In the genomic region with DNA sequence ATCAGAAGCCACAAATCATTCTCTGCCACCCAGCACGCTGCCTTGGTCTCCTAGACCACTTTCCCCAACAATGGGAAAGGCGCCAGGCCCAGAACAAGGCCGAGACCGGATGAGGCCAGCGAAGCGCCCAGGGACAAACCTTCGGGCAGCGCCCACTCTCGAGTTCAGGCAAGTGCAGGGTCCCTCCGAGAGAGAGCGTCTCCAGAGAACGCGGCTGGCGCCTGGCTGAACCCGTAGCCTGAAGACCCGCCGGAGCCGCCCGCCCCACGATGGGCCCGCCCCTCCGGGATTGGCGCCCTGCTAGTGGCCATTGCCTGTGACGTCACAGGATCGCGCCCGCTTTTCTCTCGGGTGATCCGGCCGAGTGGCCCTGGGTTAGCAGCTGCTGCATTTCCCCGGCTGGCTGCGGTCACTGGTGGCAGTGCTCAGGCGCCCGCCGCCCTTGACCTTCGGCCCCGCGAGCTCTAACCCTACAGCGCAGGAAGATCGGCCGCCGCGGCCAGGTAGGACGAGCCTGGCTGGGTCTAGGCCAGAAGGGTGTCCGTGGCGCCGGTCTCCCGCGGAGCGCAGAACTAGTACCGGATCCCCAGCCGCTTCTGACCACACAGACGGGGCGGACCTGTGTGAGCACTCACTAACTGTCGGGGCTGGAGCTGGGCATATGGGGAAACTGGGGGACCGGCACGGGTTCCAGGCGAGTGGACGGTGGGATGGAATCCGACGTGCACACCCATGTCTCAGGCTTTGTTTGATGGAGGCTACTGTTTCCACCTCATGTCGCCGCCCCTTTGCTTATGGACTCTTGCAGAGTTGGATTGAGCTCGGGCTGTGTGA, we compare ENCODE assay signal across 1 cellular context.
TF ChIP-seq lines count a peak whose summit lies in the region.

A gene with protein sequence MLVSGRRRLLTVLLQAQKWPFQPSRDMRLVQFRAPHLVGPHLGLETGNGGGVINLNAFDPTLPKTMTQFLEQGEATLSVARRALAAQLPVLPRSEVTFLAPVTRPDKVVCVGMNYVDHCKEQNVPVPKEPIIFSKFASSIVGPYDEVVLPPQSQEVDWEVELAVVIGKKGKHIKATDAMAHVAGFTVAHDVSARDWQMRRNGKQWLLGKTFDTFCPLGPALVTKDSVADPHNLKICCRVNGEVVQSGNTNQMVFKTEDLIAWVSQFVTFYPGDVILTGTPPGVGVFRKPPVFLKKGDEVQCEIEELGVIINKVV (plus strand): TSS at position 339 of the 834 bp plus-strand sequence. CDS start 2,851 bp downstream, outside the sequence.

TF ChIP-seq in HepG2, 621 proteins besides CTCF, POLR2A, EP300 and RAD21 (continued from another document and continues in another):
- TF ChIP-seq, protein P1, sequence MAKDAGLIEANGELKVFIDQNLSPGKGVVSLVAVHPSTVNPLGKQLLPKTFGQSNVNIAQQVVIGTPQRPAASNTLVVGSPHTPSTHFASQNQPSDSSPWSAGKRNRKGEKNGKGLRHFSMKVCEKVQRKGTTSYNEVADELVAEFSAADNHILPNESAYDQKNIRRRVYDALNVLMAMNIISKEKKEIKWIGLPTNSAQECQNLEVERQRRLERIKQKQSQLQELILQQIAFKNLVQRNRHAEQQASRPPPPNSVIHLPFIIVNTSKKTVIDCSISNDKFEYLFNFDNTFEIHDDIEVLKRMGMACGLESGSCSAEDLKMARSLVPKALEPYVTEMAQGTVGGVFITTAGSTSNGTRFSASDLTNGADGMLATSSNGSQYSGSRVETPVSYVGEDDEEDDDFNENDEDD (CRISPR knock-in tag; IDR thresholded peaks at IDR 0.05; ENCODE audit: borderline replicate concordance) = peak; percentile 86; the same call in 1 of the 2 replicates
- TF ChIP-seq ZMYM4 (CRISPR knock-in tag; IDR thresholded peaks at IDR 0.05) (peak; percentile 94), HNF4G (IDR thresholded peaks at IDR 0.05; ENCODE audit: borderline replicate concordance, low read depth, low read length) (peak; percentile 65), HNF4G (CRISPR knock-in tag; IDR thresholded peaks at IDR 0.05; ENCODE audit: borderline replicate concordance, low read depth) (peak; percentile 89), ZNF878 (CRISPR knock-in tag; IDR thresholded peaks at IDR 0.05) (no peak), SRF (IDR thresholded peaks at IDR 0.05; ENCODE audit: low read depth, low read length) (peak; percentile 63; the same call in 1 of the 2 replicates), NR2F1 (CRISPR knock-in tag; IDR thresholded peaks at IDR 0.05) (peak; percentile 90 to 94), MIXL1 (CRISPR knock-in tag; IDR thresholded peaks at IDR 0.05) (0 out of 2 replicates have a peak, but pooled peaks have one; percentile 10), ATF7 (IDR thresholded peaks at IDR 0.05) (peak; percentile 89), ATF7 (CRISPR knock-in tag; IDR thresholded peaks at IDR 0.05) (peak; percentile 89), RBAK (CRISPR knock-in tag; IDR thresholded peaks at IDR 0.05) (0 out of 2 replicates have a peak, but pooled peaks have one; percentile 44), ZEB1 (IDR thresholded peaks at IDR 0.05; ENCODE audit: insufficient replicate concordance, low read depth) (peak; percentile 52), ZFP82 (CRISPR knock-in tag; IDR thresholded peaks at IDR 0.05; ENCODE audit: borderline replicate concordance) (peak; percentile 92; the same call in 1 of the 2 replicates), PHB2 (IDR thresholded peaks at IDR 0.05; ENCODE audit: partially characterized antibody) (no peak), REPIN1 (CRISPR knock-in tag; IDR thresholded peaks at IDR 0.05; ENCODE audit: borderline replicate concordance, low read depth) (peak; percentile 83), ZNF441 (CRISPR knock-in tag; IDR thresholded peaks at IDR 0.05; ENCODE audit: borderline replicate concordance) (peak; percentile 80; the same call in 1 of the 2 replicates), ZFP1 (CRISPR knock-in tag; IDR thresholded peaks at IDR 0.05) (peak; percentile 19; the same call in 1 of the 2 replicates), ZZZ3 (CRISPR knock-in tag; IDR thresholded peaks at IDR 0.05; ENCODE audit: borderline replicate concordance) (0 out of 2 replicates have a peak, but pooled peaks have one; percentile 66), ZNF777 (CRISPR knock-in tag; IDR thresholded peaks at IDR 0.05) (peak; percentile 96), ZNF232 (CRISPR knock-in tag; IDR thresholded peaks at IDR 0.05; ENCODE audit: borderline replicate concordance) (peak; percentile 29), ZNF572 (CRISPR knock-in tag; IDR thresholded peaks at IDR 0.05) (peak; percentile 93), SMARCC2 (IDR thresholded peaks at IDR 0.05) (no peak), MED13 (CRISPR knock-in tag; IDR thresholded peaks at IDR 0.05) (0 out of 2 replicates have a peak, but pooled peaks have one; percentile 35), ZBTB3 (CRISPR knock-in tag; IDR thresholded peaks at IDR 0.05; ENCODE audit: borderline replicate concordance, low read depth) (peak; percentile 96), ZNF354B (CRISPR knock-in tag; IDR thresholded peaks at IDR 0.05) (0 out of 2 replicates have a peak, but pooled peaks have one; percentile 45), ZNF552 (CRISPR knock-in tag; IDR thresholded peaks at IDR 0.05; ENCODE audit: borderline replicate concordance) (peak; percentile 86; the same call in 1 of the 2 replicates), RORA (CRISPR knock-in tag; IDR thresholded peaks at IDR 0.05) (no peak), TARDBP (CRISPR knock-in tag; IDR thresholded peaks at IDR 0.05) (peak; percentile 88), NRL (CRISPR knock-in tag; IDR thresholded peaks at IDR 0.05; ENCODE audit: borderline replicate concordance) (peak; percentile 91; the same call in 1 of the 2 replicates), ZNF556 (CRISPR knock-in tag; IDR thresholded peaks at IDR 0.05; ENCODE audit: borderline replicate concordance) (peak; percentile 95)
- TF ChIP-seq, protein P2, sequence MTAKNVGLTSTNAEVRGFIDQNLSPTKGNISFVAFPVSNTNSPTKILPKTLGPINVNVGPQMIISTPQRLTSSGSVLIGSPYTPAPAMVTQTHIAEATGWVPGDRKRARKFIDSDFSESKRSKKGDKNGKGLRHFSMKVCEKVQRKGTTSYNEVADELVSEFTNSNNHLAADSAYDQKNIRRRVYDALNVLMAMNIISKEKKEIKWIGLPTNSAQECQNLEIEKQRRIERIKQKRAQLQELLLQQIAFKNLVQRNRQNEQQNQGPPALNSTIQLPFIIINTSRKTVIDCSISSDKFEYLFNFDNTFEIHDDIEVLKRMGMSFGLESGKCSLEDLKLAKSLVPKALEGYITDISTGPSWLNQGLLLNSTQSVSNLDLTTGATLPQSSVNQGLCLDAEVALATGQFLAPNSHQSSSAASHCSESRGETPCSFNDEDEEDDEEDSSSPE (CRISPR knock-in tag; IDR thresholded peaks at IDR 0.05) = peak; percentile 85
- TF ChIP-seq, protein P3, sequence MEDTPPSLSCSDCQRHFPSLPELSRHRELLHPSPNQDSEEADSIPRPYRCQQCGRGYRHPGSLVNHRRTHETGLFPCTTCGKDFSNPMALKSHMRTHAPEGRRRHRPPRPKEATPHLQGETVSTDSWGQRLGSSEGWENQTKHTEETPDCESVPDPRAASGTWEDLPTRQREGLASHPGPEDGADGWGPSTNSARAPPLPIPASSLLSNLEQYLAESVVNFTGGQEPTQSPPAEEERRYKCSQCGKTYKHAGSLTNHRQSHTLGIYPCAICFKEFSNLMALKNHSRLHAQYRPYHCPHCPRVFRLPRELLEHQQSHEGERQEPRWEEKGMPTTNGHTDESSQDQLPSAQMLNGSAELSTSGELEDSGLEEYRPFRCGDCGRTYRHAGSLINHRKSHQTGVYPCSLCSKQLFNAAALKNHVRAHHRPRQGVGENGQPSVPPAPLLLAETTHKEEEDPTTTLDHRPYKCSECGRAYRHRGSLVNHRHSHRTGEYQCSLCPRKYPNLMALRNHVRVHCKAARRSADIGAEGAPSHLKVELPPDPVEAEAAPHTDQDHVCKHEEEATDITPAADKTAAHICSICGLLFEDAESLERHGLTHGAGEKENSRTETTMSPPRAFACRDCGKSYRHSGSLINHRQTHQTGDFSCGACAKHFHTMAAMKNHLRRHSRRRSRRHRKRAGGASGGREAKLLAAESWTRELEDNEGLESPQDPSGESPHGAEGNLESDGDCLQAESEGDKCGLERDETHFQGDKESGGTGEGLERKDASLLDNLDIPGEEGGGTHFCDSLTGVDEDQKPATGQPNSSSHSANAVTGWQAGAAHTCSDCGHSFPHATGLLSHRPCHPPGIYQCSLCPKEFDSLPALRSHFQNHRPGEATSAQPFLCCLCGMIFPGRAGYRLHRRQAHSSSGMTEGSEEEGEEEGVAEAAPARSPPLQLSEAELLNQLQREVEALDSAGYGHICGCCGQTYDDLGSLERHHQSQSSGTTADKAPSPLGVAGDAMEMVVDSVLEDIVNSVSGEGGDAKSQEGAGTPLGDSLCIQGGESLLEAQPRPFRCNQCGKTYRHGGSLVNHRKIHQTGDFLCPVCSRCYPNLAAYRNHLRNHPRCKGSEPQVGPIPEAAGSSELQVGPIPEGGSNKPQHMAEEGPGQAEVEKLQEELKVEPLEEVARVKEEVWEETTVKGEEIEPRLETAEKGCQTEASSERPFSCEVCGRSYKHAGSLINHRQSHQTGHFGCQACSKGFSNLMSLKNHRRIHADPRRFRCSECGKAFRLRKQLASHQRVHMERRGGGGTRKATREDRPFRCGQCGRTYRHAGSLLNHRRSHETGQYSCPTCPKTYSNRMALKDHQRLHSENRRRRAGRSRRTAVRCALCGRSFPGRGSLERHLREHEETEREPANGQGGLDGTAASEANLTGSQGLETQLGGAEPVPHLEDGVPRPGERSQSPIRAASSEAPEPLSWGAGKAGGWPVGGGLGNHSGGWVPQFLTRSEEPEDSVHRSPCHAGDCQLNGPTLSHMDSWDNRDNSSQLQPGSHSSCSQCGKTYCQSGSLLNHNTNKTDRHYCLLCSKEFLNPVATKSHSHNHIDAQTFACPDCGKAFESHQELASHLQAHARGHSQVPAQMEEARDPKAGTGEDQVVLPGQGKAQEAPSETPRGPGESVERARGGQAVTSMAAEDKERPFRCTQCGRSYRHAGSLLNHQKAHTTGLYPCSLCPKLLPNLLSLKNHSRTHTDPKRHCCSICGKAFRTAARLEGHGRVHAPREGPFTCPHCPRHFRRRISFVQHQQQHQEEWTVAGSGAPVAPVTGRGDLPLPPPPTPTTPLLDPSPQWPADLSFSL (CRISPR knock-in tag; IDR thresholded peaks at IDR 0.05) = no peak; the same call in 1 of the 2 replicates
- TF ChIP-seq, protein P4, sequence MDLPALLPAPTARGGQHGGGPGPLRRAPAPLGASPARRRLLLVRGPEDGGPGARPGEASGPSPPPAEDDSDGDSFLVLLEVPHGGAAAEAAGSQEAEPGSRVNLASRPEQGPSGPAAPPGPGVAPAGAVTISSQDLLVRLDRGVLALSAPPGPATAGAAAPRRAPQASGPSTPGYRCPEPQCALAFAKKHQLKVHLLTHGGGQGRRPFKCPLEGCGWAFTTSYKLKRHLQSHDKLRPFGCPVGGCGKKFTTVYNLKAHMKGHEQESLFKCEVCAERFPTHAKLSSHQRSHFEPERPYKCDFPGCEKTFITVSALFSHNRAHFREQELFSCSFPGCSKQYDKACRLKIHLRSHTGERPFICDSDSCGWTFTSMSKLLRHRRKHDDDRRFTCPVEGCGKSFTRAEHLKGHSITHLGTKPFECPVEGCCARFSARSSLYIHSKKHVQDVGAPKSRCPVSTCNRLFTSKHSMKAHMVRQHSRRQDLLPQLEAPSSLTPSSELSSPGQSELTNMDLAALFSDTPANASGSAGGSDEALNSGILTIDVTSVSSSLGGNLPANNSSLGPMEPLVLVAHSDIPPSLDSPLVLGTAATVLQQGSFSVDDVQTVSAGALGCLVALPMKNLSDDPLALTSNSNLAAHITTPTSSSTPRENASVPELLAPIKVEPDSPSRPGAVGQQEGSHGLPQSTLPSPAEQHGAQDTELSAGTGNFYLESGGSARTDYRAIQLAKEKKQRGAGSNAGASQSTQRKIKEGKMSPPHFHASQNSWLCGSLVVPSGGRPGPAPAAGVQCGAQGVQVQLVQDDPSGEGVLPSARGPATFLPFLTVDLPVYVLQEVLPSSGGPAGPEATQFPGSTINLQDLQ (CRISPR knock-in tag; IDR thresholded peaks at IDR 0.05) = no peak; the same call in 1 of the 2 replicates
- TF ChIP-seq, protein P5, sequence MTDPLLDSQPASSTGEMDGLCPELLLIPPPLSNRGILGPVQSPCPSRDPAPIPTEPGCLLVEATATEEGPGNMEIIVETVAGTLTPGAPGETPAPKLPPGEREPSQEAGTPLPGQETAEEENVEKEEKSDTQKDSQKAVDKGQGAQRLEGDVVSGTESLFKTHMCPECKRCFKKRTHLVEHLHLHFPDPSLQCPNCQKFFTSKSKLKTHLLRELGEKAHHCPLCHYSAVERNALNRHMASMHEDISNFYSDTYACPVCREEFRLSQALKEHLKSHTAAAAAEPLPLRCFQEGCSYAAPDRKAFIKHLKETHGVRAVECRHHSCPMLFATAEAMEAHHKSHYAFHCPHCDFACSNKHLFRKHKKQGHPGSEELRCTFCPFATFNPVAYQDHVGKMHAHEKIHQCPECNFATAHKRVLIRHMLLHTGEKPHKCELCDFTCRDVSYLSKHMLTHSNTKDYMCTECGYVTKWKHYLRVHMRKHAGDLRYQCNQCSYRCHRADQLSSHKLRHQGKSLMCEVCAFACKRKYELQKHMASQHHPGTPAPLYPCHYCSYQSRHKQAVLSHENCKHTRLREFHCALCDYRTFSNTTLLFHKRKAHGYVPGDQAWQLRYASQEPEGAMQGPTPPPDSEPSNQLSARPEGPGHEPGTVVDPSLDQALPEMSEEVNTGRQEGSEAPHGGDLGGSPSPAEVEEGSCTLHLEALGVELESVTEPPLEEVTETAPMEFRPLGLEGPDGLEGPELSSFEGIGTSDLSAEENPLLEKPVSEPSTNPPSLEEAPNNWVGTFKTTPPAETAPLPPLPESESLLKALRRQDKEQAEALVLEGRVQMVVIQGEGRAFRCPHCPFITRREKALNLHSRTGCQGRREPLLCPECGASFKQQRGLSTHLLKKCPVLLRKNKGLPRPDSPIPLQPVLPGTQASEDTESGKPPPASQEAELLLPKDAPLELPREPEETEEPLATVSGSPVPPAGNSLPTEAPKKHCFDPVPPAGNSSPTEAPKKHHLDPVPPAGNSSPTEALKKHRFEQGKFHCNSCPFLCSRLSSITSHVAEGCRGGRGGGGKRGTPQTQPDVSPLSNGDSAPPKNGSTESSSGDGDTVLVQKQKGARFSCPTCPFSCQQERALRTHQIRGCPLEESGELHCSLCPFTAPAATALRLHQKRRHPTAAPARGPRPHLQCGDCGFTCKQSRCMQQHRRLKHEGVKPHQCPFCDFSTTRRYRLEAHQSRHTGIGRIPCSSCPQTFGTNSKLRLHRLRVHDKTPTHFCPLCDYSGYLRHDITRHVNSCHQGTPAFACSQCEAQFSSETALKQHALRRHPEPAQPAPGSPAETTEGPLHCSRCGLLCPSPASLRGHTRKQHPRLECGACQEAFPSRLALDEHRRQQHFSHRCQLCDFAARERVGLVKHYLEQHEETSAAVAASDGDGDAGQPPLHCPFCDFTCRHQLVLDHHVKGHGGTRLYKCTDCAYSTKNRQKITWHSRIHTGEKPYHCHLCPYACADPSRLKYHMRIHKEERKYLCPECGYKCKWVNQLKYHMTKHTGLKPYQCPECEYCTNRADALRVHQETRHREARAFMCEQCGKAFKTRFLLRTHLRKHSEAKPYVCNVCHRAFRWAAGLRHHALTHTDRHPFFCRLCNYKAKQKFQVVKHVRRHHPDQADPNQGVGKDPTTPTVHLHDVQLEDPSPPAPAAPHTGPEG (CRISPR knock-in tag; IDR thresholded peaks at IDR 0.05) = peak; percentile 79; the same call in 1 of the 2 replicates
- TF ChIP-seq, protein P6, sequence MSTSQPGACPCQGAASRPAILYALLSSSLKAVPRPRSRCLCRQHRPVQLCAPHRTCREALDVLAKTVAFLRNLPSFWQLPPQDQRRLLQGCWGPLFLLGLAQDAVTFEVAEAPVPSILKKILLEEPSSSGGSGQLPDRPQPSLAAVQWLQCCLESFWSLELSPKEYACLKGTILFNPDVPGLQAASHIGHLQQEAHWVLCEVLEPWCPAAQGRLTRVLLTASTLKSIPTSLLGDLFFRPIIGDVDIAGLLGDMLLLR (CRISPR knock-in tag; IDR thresholded peaks at IDR 0.05) = peak; percentile 61; the same call in 1 of the 2 replicates
